ENCODE assay signal across 1 cellular context in genomic region chr3:151770941-151771340, GRCh38.
TF ChIP-seq lines count a peak whose summit lies in the region.

No MANE protein-coding gene starts in this region.

TF ChIP-seq in HepG2, 621 proteins besides CTCF, POLR2A, EP300 and RAD21 (continued from another document):
- no peak for TF ChIP-seq ZNF280D (CRISPR knock-in tag; IDR thresholded peaks at IDR 0.05)
- no peak for TF ChIP-seq LCORL (IDR thresholded peaks at IDR 0.05)
- TF ChIP-seq LCORL (CRISPR knock-in tag; IDR thresholded peaks at IDR 0.05) = no peak
- TF ChIP-seq TOE1 (CRISPR knock-in tag; IDR thresholded peaks at IDR 0.05) = no peak
- TF ChIP-seq SAP130 (CRISPR knock-in tag; IDR thresholded peaks at IDR 0.05; ENCODE audit: low read depth) = peak; percentile 35
- TF ChIP-seq ARNT2 (CRISPR knock-in tag; IDR thresholded peaks at IDR 0.05; ENCODE audit: low read depth) = no peak
- peak; percentile 40; the same call in 1 of the 2 replicates for TF ChIP-seq ATF2 (CRISPR knock-in tag; IDR thresholded peaks at IDR 0.05)
- TF ChIP-seq ZBTB7B (CRISPR knock-in tag; IDR thresholded peaks at IDR 0.05) = 0 out of 2 replicates have a peak, but pooled peaks have one; percentile 60
- 0 out of 2 replicates have a peak, but pooled peaks have one; percentile 47 for TF ChIP-seq YEATS4 (CRISPR knock-in tag; IDR thresholded peaks at IDR 0.05; ENCODE audit: borderline replicate concordance)
- peak; percentile 74; the same call in 1 of the 2 replicates for TF ChIP-seq SOX5 (CRISPR knock-in tag; IDR thresholded peaks at IDR 0.05; ENCODE audit: borderline replicate concordance)
- TF ChIP-seq MIER3 (CRISPR knock-in tag; IDR thresholded peaks at IDR 0.05; ENCODE audit: borderline replicate concordance) = peak; percentile 89; the same call in 1 of the 2 replicates
- no peak for TF ChIP-seq ZNF343 (CRISPR knock-in tag; IDR thresholded peaks at IDR 0.05)
- TF ChIP-seq PPARG (CRISPR knock-in tag; conservative IDR thresholded peaks at IDR 0.05) = peak; percentile 96
- 0 out of 2 replicates have a peak, but pooled peaks have one; percentile 55 for TF ChIP-seq ZNF710 (CRISPR knock-in tag; IDR thresholded peaks at IDR 0.05; ENCODE audit: borderline replicate concordance)
- TF ChIP-seq ZNF816 (CRISPR knock-in tag; IDR thresholded peaks at IDR 0.05; ENCODE audit: borderline replicate concordance) = 0 out of 2 replicates have a peak, but pooled peaks have one; percentile 56
- TF ChIP-seq POLR2AphosphoS2 (IDR thresholded peaks at IDR 0.05; ENCODE audit: low read depth, low read length) = no peak
- TF ChIP-seq FOSL2 (CRISPR knock-in tag; IDR thresholded peaks at IDR 0.05) = peak; percentile 46; the same call in 1 of the 2 replicates
